Comparison of ENCODE assay signal across 21 cellular contexts in the genomic region with DNA sequence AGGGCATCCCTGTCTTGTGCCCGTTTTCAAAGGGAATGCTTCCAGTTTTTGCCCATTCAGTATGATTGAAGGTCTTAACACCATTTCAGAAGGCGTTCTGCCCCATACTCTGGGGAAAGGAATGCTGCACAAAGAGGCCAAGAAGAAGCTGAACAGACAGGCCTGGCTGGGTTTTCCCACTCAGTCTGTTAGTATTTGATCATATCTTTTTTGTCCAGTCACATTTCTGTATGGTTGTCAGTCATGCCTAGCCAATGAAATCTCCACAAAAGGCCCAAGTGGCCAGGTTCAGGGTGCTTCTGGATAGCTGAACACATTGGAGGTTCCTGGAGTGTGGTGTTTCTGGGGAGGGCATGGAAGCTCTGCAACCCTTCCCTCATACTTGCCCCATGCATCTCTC.
"Had no signal": no experiment of that assay in that cellular context is flagged by ENCODE, and none has a peak within 500 bp of the region (broad histone marks: within the 10 kb centered on the region; RNA-seq: fewer than 3 reads in every experiment).

No MANE protein-coding gene starts in this region.

- H3K27me3 ChIP-seq: dorsolateral prefrontal cortex, esophagus muscularis mucosa, hepatocyte, neutrophil, transverse colon, vagina had no signal

- H3K9me3 Mint-ChIP-seq: natural killer cell treated with Interleukin-12 subunit alpha and Interleukin-12 subunit beta and Interleukin-15 and Interleukin-18, amount 100 ng/mL, for 72 hours had no signal

- H3K36me3 ChIP-seq: esophagus muscularis mucosa, lower lobe of right lung, neutrophil, transverse colon, vagina had no signal

- ATAC-seq: activated CD4-positive, alpha-beta T cell treated with anti-CD3 and anti-CD28 coated beads for 36 hours; lower lobe of right lung; natural killer cell treated with Interleukin-12 subunit alpha and Interleukin-12 subunit beta and Interleukin-15 and Interleukin-18, amount 100 ng/mL, for 72 hours had no signal

- H3K9me3 ChIP-seq: esophagus muscularis mucosa, lower lobe of right lung, neutrophil, transverse colon, vagina had no signal

- DNase-seq: activated CD4-positive, alpha-beta T cell treated with anti-CD3 and anti-CD28 coated beads for 36 hours; activated CD4-positive, alpha-beta T cell treated with anti-CD3 and anti-CD28 coated beads, Interleukin-2, amount 50 U/mL, for 48 hours; activated gamma-delta T cell treated with Interleukin-2 at 50 U/mL for 16 hours; caudate nucleus; dorsolateral prefrontal cortex; left cardiac atrium; lower lobe of right lung; stimulated activated CD4-positive, alpha-beta T cell treated with anti-CD3 and anti-CD28 coated beads, Interleukin-12 subunit alpha, Interleukin-12 subunit beta, amount 100 ng/mL, for 4 hours; stimulated activated CD4-positive, alpha-beta T cell treated with anti-CD3 and anti-CD28 coated beads, Interleukin-1b, Interleukin-23, amount 100 ng/mL, for 48 hours; SW 1271; T-helper 2 cell; transverse colon had no signal

- H3K4me3 Mint-ChIP-seq: activated CD4-positive, alpha-beta T cell treated with anti-CD3 and anti-CD28 coated beads for 36 hours; activated naive CD8-positive, alpha-beta T cell; natural killer cell treated with Interleukin-12 subunit alpha and Interleukin-12 subunit beta and Interleukin-15 and Interleukin-18, amount 100 ng/mL, for 72 hours; stimulated activated naive CD8-positive, alpha-beta T cell treated with anti-CD3 and anti-CD28 coated beads, Interleukin-15, Interleukin-2, amounts not matched to agents 100 ng/mL and 50 ng/mL, for 24 hours had no signal

- H3K27me3 Mint-ChIP-seq: activated CD4-positive, alpha-beta T cell treated with anti-CD3 and anti-CD28 coated beads for 36 hours; activated naive CD8-positive, alpha-beta T cell; natural killer cell treated with Interleukin-12 subunit alpha and Interleukin-12 subunit beta and Interleukin-15 and Interleukin-18, amount 100 ng/mL, for 72 hours; stimulated activated naive CD8-positive, alpha-beta T cell treated with anti-CD3 and anti-CD28 coated beads, Interleukin-15, Interleukin-2, amounts not matched to agents 100 ng/mL and 50 ng/mL, for 24 hours had no signal

- H3K27ac ChIP-seq: dorsolateral prefrontal cortex, esophagus muscularis mucosa, hepatocyte, lower lobe of right lung, neutrophil, transverse colon, vagina had no signal

- H3K4me2 ChIP-seq: hepatocyte had no signal

- H3K4me3 ChIP-seq: dorsolateral prefrontal cortex, esophagus muscularis mucosa, hepatocyte, lower lobe of right lung, transverse colon, vagina had no signal

- FAIRE-seq: colon, endometrium had no signal

- H2AFZ ChIP-seq: hepatocyte had no signal

- H3K27ac Mint-ChIP-seq: activated CD4-positive, alpha-beta T cell treated with anti-CD3 and anti-CD28 coated beads for 36 hours; natural killer cell treated with Interleukin-12 subunit alpha and Interleukin-12 subunit beta and Interleukin-15 and Interleukin-18, amount 100 ng/mL, for 72 hours; stimulated activated naive CD8-positive, alpha-beta T cell treated with anti-CD3 and anti-CD28 coated beads, Interleukin-15, Interleukin-2, amounts not matched to agents 100 ng/mL and 50 ng/mL, for 24 hours had no signal
